In genomic region chr10:11205026-11205772, GRCh38 we compare ENCODE assay signal across 12 cellular contexts.
DNase-seq lines count a peak whose midpoint lies in the region; ATAC-seq and TF ChIP-seq lines count a peak whose summit lies in the region.
"Had no signal": no experiment of that assay in that cellular context is flagged by ENCODE, and none has a peak within 500 bp of the region (broad histone marks: within the 10 kb centered on the region; RNA-seq: fewer than 3 reads in every experiment).

No MANE protein-coding gene starts in this region.

- H3K27me3 ChIP-seq in BLaER1 (no peaks in the 10 kb centered on the region), left lung (no peaks in the 10 kb centered on the region)
- H3K27me3 ChIP-seq: brain microvascular endothelial cell, sigmoid colon had no signal

- peak overlapping the region; percentile 70 for H3K27ac ChIP-seq in BLaER1
- no peak overlapping the region for H3K27ac ChIP-seq in left lung
- H3K27ac ChIP-seq: brain microvascular endothelial cell, sigmoid colon had no signal

- peak overlapping the region; percentile 96 for H3K27ac Mint-ChIP-seq in activated T-helper 17 cell treated with anti-CD3 and anti-CD28 coated beads, Interleukin-2, amount 50 U/mL, for 72 hours

- no peaks in the 10 kb centered on the region for H3K36me3 Mint-ChIP-seq in activated T-helper 17 cell treated with anti-CD3 and anti-CD28 coated beads, Interleukin-2, amount 50 U/mL, for 72 hours (ENCODE audit: low read depth)

- H3K4me3 Mint-ChIP-seq in activated T-helper 17 cell treated with anti-CD3 and anti-CD28 coated beads, Interleukin-2, amount 50 U/mL, for 72 hours = peak overlapping the region; percentile 89

- H3K4me1 ChIP-seq in BLaER1 = peaks cover 91% of the 10 kb centered on the region
- H3K4me1 ChIP-seq in left lung = peaks cover 0 to 63% of the 10 kb centered on the region in 2 donors

- no peak for TF ChIP-seq CTCF in left lung (IDR thresholded peaks at IDR 0.05)

- H3K9me3 ChIP-seq in BLaER1 (peaks cover 16% of the 10 kb centered on the region), left lung (no peaks in the 10 kb centered on the region)

- peak overlapping the region; percentile 83 for H3K4me2 ChIP-seq in BLaER1

- no peaks in the 10 kb centered on the region for H3K27me3 Mint-ChIP-seq in activated T-helper 17 cell treated with anti-CD3 and anti-CD28 coated beads, Interleukin-2, amount 50 U/mL, for 72 hours

- H4K20me1 ChIP-seq in BLaER1 = peaks cover 100% of the 10 kb centered on the region

- H3K9me3 Mint-ChIP-seq in activated T-helper 17 cell treated with anti-CD3 and anti-CD28 coated beads, Interleukin-2, amount 50 U/mL, for 72 hours = no peaks in the 10 kb centered on the region

- H3K4me1 Mint-ChIP-seq in activated T-helper 17 cell treated with anti-CD3 and anti-CD28 coated beads, Interleukin-2, amount 50 U/mL, for 72 hours = peaks cover 85% of the 10 kb centered on the region

- intact Hi-C loops in left lung (cut with DNase I) = no loop called here

- ATAC-seq in activated T-helper 17 cell treated with anti-CD3 and anti-CD28 coated beads, Interleukin-2, amount 50 U/mL, for 72 hours (replicated peaks) = peak; percentile 85
- peak; percentile 23 for ATAC-seq in left lung
- no peak for ATAC-seq in HG02678 (IDR thresholded peaks at IDR 0.05; ENCODE audit: unreplicated experiment)
- no peak for ATAC-seq in HG03095 (IDR thresholded peaks at IDR 0.05; ENCODE audit: unreplicated experiment)

- DNase-seq in ELF-1 (ENCODE audit: low read depth, low spot score) (peak; percentile 20), left lung (no peak), NCI-H524 (lab: John Stamatoyannopoulos, UW) (no peak), HuH-7.5 (ENCODE audit: low spot score) (no peak)
- DNase-seq: activated CD8-positive, alpha-beta memory T cell treated with anti-CD3 and anti-CD28 coated beads for 24 hours; brain microvascular endothelial cell; NCI-H1105; sigmoid colon had no signal

- H3K4me3 ChIP-seq in BLaER1 (no peak overlapping the region), left lung (no peak overlapping the region)
- H3K4me3 ChIP-seq: sigmoid colon had no signal

- H3K9ac ChIP-seq in BLaER1 = no peak overlapping the region

- H3K36me3 ChIP-seq in BLaER1 = peaks cover 80% of the 10 kb centered on the region
- peaks cover 0 to 34% of the 10 kb centered on the region in 2 donors for H3K36me3 ChIP-seq in left lung
- H3K36me3 ChIP-seq: brain microvascular endothelial cell had no signal

Comparison
In these comparisons a context has a peak if more than half of its experiments do, and no peak if none do; other contexts are left out.
1. ATAC-seq: peak in activated T-helper 17 cell treated with anti-CD3 and anti-CD28 coated beads, Interleukin-2, amount 50 U/mL, for 72 hours (single experiment) and left lung (single experiment); none in HG02678 (single experiment) and HG03095 (single experiment).